In the genomic region with DNA sequence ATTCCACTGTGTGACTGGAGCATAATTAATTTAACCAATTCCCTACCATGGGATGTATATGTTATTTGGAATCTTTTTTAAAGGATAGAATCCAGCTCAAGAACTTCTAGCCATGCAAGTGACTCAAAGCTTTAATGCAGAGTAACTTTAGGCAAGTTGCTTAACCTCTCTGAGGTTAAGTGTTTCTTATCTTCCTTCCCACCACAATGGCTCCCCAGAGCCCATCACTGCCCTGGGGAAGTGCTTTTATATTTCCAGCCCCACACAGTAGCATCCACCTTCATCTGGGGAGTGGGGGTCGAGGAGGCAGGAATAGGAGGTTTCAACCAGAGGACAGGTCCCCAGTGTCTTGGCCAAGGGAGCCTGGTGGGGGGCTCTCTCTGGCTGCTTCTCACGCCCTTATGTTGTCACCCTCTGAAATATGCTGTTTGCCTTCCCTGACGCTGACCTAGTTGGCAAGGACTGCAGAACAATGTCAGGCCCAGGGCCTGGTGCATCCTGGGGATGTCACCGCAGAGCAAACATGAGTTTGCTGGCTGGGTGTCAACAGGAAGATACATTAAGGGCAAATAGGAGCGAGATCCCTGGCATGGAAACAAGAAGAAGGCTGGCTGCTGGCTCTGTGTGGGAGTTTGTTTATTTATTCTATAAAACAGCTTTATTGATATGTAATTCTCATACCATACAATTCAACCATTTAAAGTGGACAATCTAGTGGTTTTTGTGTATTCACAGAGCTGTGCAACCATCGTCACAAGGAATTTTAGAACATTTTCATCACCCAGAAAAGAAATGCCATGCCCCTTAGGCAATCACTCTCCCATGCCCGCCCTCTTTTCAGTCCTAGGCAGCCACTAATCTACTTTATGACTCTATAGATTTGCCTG, we compare ENCODE assay signal across 9 cellular contexts. TPM values are rescaled to one million over a fixed set of nuclear protein-coding genes. Genes with fewer than 3 reads are reported as not detected.
A peak's percentile ranks its signal among the peaks of the same experiment; 100 is the strongest.
DNase-seq lines count a peak whose midpoint lies in the region; ATAC-seq and TF ChIP-seq lines count a peak whose summit lies in the region.
"Had no signal": no experiment of that assay in that cellular context is flagged by ENCODE, and none has a peak within 500 bp of the region (broad histone marks: within the 10 kb centered on the region; RNA-seq: fewer than 3 reads in every experiment).

No MANE protein-coding gene starts in this region.

- H4K20me1 ChIP-seq in PC-3 (ENCODE audit: low read length) = no peaks in the 10 kb centered on the region

- H3K9ac ChIP-seq in PC-3 (ENCODE audit: low read length) = peak overlapping the region; percentile 46; the same call in 1 of the 2 replicates

- H3K4me3 Mint-ChIP-seq in Calu3 (ENCODE audit: low read depth, unreplicated experiment) = no peak overlapping the region
- H3K4me3 Mint-ChIP-seq: IgD-negative memory B cell had no signal

- H3K9me2 ChIP-seq in PC-3 (replicated peaks; ENCODE audit: low read length) = no peaks in the 10 kb centered on the region

- H3K27ac ChIP-seq in PC-3 (ENCODE audit: low read length) = peak overlapping the region; percentile 80
- H3K27ac ChIP-seq in neutrophil = peak overlapping the region; percentile 59

- H3K27me3 ChIP-seq in PC-3 (ENCODE audit: low read length) (no peaks in the 10 kb centered on the region), neutrophil (no peaks in the 10 kb centered on the region)

- H3K4me3 ChIP-seq in PC-3 (ENCODE audit: low read length) (peak overlapping the region; percentile 33; the same call in 1 of the 2 replicates), neutrophil (ENCODE audit: low read depth in 1 of 2, low read length in 1 of 2) (no peak overlapping the region)

- CTCF ChIA-PET in Calu3 (lab: Charles Lee) = no interaction called here
- CTCF ChIA-PET in PC-3 (lab: Charles Lee) = interaction anchor here (0.6 kb wide), 1 partner anchor 11 kb away, joined by 3 read pairs; no protein-coding TSS in a partner anchor

- no peak overlapping the region for H2AFZ ChIP-seq in PC-3 (ENCODE audit: low read length)

- DNase-seq in Calu3 (peak; percentile 70), PC-3 (peak; percentile 98)
- no peak for DNase-seq in activated T-cell treated with anti-CD3 and anti-CD28 coated beads, Interleukin-2, amount 50 U/mL, for 48 hours

- no peaks in the 10 kb centered on the region for H3K79me2 ChIP-seq in PC-3 (ENCODE audit: low read length)

- peaks cover 3% of the 10 kb centered on the region for H3K9me3 Mint-ChIP-seq in Calu3 (ENCODE audit: low read depth, unreplicated experiment)

- H3K4me1 Mint-ChIP-seq in Calu3 (ENCODE audit: low read depth, unreplicated experiment) = peaks cover 48% of the 10 kb centered on the region

- peak overlapping the region; percentile 73 for H3K4me2 ChIP-seq in PC-3 (ENCODE audit: low read length)

- BruUV-seq in Calu3 (replicated peaks; lab: Mats Ljungman, UMichigan) = no TSS peak
- no TSS peak for BruUV-seq in PC-3 (replicated peaks; lab: Mats Ljungman, UMichigan)

- H3K4me1 ChIP-seq in PC-3 (ENCODE audit: insufficient read depth, low read length) = peaks cover 52% of the 10 kb centered on the region
- peaks cover 57 to 58% of the 10 kb centered on the region in 2 experiments for H3K4me1 ChIP-seq in neutrophil (ENCODE audit: control insufficient read depth in 1 of 2, insufficient read depth in 1 of 2, low read depth in 1 of 2, low read length in 1 of 2)

- H3K36me3 ChIP-seq in PC-3 (ENCODE audit: low read depth, low read length) = no peaks in the 10 kb centered on the region
- no peaks in the 10 kb centered on the region for H3K36me3 ChIP-seq in neutrophil

- H3K36me3 Mint-ChIP-seq in Calu3 (ENCODE audit: insufficient read depth, unreplicated experiment) = peaks cover 14% of the 10 kb centered on the region
- H3K36me3 Mint-ChIP-seq: IgD-negative memory B cell had no signal

- no peaks in the 10 kb centered on the region for H3F3A ChIP-seq in PC-3 (ENCODE audit: low read length, unreplicated experiment)

- H3K9me3 ChIP-seq in PC-3 (ENCODE audit: low read length) = no peaks in the 10 kb centered on the region
- H3K9me3 ChIP-seq in neutrophil = no peaks in the 10 kb centered on the region

- intact Hi-C loops in Calu3 (cut with micrococcal nuclease; ENCODE audit: unreplicated experiment) (no loop called here), PC-3 (cut with micrococcal nuclease) (loop anchor here (1.0 kb wide), 2 partner anchors 47 to 85 kb away; partner anchors contain the start of gene WSB1)

- H3K27me3 Mint-ChIP-seq in Calu3 (ENCODE audit: unreplicated experiment) = peaks cover 26% of the 10 kb centered on the region

- H3K27ac Mint-ChIP-seq in Calu3 (ENCODE audit: unreplicated experiment) = peak overlapping the region; percentile 75

- TF ChIP-seq CTCF in Calu3 (IDR thresholded peaks at IDR 0.05; ENCODE audit: unreplicated experiment) (no peak), PC-3 (conservative IDR thresholded peaks at IDR 0.05; ENCODE audit: low read depth, low read length) (no peak), neutrophil (IDR thresholded peaks at IDR 0.05) (no peak)

- ATAC-seq in PC-3 (peak; percentile 82), esophagus mucosa (peak; percentile 75), GM21825 (IDR thresholded peaks at IDR 0.05; ENCODE audit: unreplicated experiment) (no peak), HG02970 (IDR thresholded peaks at IDR 0.05; ENCODE audit: low FRiP score, unreplicated experiment) (no peak)
- no peak for ATAC-seq in activated CD4-positive, CD25-positive, alpha-beta regulatory T cell treated with anti-CD3 and anti-CD28 coated beads, Interleukin-2, amount 50 U/mL, for 24 hours

- POLR2A ChIA-PET in PC-3 (lab: Charles Lee; ENCODE audit: unreplicated experiment) = interaction anchor here (0.7 kb wide), 1 partner anchor 56 kb away, joined by 3 read pairs; no protein-coding TSS in a partner anchor

RNA-seq across cellular contexts. Expression of gene WSB1, which starts 46.6 kb away (rescaled TPM):
- total RNA-seq in Calu3 (2022) (60.7 and 79.7 TPM in 2 replicates), PC-3 (2014; rRNA removed) (32.0 and 35.1 TPM in 2 replicates), esophagus mucosa (79.4 TPM)

Comparison
In these comparisons a context has a peak if more than half of its experiments do, and no peak if none do; other contexts are left out.
1. DNase-seq: peak in Calu3 (single experiment) and PC-3 (single experiment); none in activated T-cell treated with anti-CD3 and anti-CD28 coated beads, Interleukin-2, amount 50 U/mL, for 48 hours (0 of 2).
2. ATAC-seq: peak in PC-3 (single experiment) and esophagus mucosa (single experiment); none in activated CD4-positive, CD25-positive, alpha-beta regulatory T cell treated with anti-CD3 and anti-CD28 coated beads, Interleukin-2, amount 50 U/mL, for 24 hours (0 of 2), GM21825 (single experiment) and HG02970 (single experiment).